ENCODE assay signal across 2 cellular contexts in genomic region chr12:99137124-99137845, GRCh38.
TF ChIP-seq lines count a peak whose summit lies in the region.

No MANE protein-coding gene starts in this region.

TF ChIP-seq in HepG2, 621 proteins besides CTCF, POLR2A, EP300 and RAD21:
- TF ChIP-seq, protein P1, sequence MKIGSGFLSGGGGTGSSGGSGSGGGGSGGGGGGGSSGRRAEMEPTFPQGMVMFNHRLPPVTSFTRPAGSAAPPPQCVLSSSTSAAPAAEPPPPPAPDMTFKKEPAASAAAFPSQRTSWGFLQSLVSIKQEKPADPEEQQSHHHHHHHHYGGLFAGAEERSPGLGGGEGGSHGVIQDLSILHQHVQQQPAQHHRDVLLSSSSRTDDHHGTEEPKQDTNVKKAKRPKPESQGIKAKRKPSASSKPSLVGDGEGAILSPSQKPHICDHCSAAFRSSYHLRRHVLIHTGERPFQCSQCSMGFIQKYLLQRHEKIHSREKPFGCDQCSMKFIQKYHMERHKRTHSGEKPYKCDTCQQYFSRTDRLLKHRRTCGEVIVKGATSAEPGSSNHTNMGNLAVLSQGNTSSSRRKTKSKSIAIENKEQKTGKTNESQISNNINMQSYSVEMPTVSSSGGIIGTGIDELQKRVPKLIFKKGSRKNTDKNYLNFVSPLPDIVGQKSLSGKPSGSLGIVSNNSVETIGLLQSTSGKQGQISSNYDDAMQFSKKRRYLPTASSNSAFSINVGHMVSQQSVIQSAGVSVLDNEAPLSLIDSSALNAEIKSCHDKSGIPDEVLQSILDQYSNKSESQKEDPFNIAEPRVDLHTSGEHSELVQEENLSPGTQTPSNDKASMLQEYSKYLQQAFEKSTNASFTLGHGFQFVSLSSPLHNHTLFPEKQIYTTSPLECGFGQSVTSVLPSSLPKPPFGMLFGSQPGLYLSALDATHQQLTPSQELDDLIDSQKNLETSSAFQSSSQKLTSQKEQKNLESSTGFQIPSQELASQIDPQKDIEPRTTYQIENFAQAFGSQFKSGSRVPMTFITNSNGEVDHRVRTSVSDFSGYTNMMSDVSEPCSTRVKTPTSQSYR (CRISPR knock-in tag; IDR thresholded peaks at IDR 0.05; ENCODE audit: borderline replicate concordance), result no peak
- TF ChIP-seq NPAS2 (CRISPR knock-in tag; IDR thresholded peaks at IDR 0.05; ENCODE audit: borderline replicate concordance) (no peak), ZNF547 (CRISPR knock-in tag; IDR thresholded peaks at IDR 0.05) (no peak), MBNL3 (CRISPR knock-in tag; conservative IDR thresholded peaks at IDR 0.05) (no peak), GPBP1L1 (CRISPR knock-in tag; IDR thresholded peaks at IDR 0.05) (no peak), ZNF614 (CRISPR knock-in tag; IDR thresholded peaks at IDR 0.05; ENCODE audit: borderline replicate concordance) (no peak), ZBTB4 (CRISPR knock-in tag; IDR thresholded peaks at IDR 0.05; ENCODE audit: borderline replicate concordance) (no peak)
- TF ChIP-seq, protein P2, sequence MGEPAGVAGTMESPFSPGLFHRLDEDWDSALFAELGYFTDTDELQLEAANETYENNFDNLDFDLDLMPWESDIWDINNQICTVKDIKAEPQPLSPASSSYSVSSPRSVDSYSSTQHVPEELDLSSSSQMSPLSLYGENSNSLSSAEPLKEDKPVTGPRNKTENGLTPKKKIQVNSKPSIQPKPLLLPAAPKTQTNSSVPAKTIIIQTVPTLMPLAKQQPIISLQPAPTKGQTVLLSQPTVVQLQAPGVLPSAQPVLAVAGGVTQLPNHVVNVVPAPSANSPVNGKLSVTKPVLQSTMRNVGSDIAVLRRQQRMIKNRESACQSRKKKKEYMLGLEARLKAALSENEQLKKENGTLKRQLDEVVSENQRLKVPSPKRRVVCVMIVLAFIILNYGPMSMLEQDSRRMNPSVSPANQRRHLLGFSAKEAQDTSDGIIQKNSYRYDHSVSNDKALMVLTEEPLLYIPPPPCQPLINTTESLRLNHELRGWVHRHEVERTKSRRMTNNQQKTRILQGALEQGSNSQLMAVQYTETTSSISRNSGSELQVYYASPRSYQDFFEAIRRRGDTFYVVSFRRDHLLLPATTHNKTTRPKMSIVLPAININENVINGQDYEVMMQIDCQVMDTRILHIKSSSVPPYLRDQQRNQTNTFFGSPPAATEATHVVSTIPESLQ (CRISPR knock-in tag; conservative IDR thresholded peaks at IDR 0.05), result no peak

TF ChIP-seq in SK-N-SH, 30 proteins besides CTCF, POLR2A, EP300 and RAD21:
- no peak for TF ChIP-seq GATA2 (CRISPR knock-in tag; IDR thresholded peaks at IDR 0.05)
- TF ChIP-seq RXRA (IDR thresholded peaks at IDR 0.05; ENCODE audit: borderline replicate concordance, low read depth), result no peak
- TF ChIP-seq POLR2AphosphoS5 (IDR thresholded peaks at IDR 0.05; ENCODE audit: low read depth, low read length), result no peak
- no peak for TF ChIP-seq FOXJ3 (CRISPR knock-in tag; IDR thresholded peaks at IDR 0.05)
- TF ChIP-seq SIN3A (IDR thresholded peaks at IDR 0.05; ENCODE audit: borderline replicate concordance, low read depth, low read length), result no peak
